Comparison of ENCODE assay signal across 18 cellular contexts in genomic region chr10:130492266-130492934, GRCh38.
DNase-seq lines count a peak whose midpoint lies in the region; ATAC-seq, FAIRE-seq and TF ChIP-seq lines count a peak whose summit lies in the region.
"Had no signal": no experiment of that assay in that cellular context is flagged by ENCODE, and none has a peak within 500 bp of the region (broad histone marks: within the 10 kb centered on the region; RNA-seq: fewer than 3 reads in every experiment).

No MANE protein-coding gene starts in this region.

- no peak overlapping the region for H3K4me3 Mint-ChIP-seq in astrocyte (ENCODE audit: unreplicated experiment)
- H3K4me3 Mint-ChIP-seq: B cell; CD4-positive, alpha-beta T cell had no signal

- no peak for ATAC-seq in GM21526 (IDR thresholded peaks at IDR 0.05; ENCODE audit: low FRiP score, unreplicated experiment)

- H2BK120ac ChIP-seq in mesendoderm (ENCODE audit: low read depth, low read length), result no peak overlapping the region

- H3K4me3 ChIP-seq in Peyer's patch (no peak overlapping the region), astrocyte (ENCODE audit: insufficient read depth, low read depth, low read length) (no peak overlapping the region), mesendoderm (ENCODE audit: low read length) (no peak overlapping the region)
- H3K4me3 ChIP-seq: GM23248, SK-N-MC had no signal

- no peak overlapping the region for H2AFZ ChIP-seq in astrocyte (ENCODE audit: low read depth, low read length)
- H2AFZ ChIP-seq: GM23248 had no signal

- no peak overlapping the region for H3K23ac ChIP-seq in mesendoderm (ENCODE audit: low read length)

- H3K36me3 Mint-ChIP-seq in astrocyte (ENCODE audit: low read depth, unreplicated experiment), result no peaks in the 10 kb centered on the region

- no peaks in the 10 kb centered on the region for H3K36me3 ChIP-seq in Peyer's patch
- no peaks in the 10 kb centered on the region for H3K36me3 ChIP-seq in astrocyte (ENCODE audit: insufficient read depth, low read length)
- H3K36me3 ChIP-seq in mesendoderm (ENCODE audit: control insufficient read depth, insufficient read depth, low read length), result no peaks in the 10 kb centered on the region

- H3K4me2 ChIP-seq in astrocyte (ENCODE audit: low read length), result no peak overlapping the region
- H3K4me2 ChIP-seq in mesendoderm (ENCODE audit: low read length), result no peak overlapping the region

- no peak overlapping the region for H3K56ac ChIP-seq in mesendoderm (ENCODE audit: low read length)

- H2BK5ac ChIP-seq in mesendoderm (ENCODE audit: low read length), result no peak overlapping the region

- H3K18ac ChIP-seq in mesendoderm (ENCODE audit: low read length), result no peak overlapping the region

- H4K8ac ChIP-seq in mesendoderm (ENCODE audit: low read depth, low read length), result no peak overlapping the region

- no peaks in the 10 kb centered on the region for H3K4me1 Mint-ChIP-seq in astrocyte (ENCODE audit: low read depth, unreplicated experiment)
- H3K4me1 Mint-ChIP-seq: B cell had no signal

- no peaks in the 10 kb centered on the region for H3K4me1 ChIP-seq in Peyer's patch
- no peaks in the 10 kb centered on the region for H3K4me1 ChIP-seq in astrocyte (ENCODE audit: insufficient read depth, low read length)
- H3K4me1 ChIP-seq in mesendoderm (ENCODE audit: control insufficient read depth, low read depth, low read length), result peaks cover 5% of the 10 kb centered on the region

- H3K79me1 ChIP-seq in mesendoderm (ENCODE audit: low read length), result no peaks in the 10 kb centered on the region

- H3K79me2 ChIP-seq in astrocyte (ENCODE audit: insufficient read depth, low read length), result no peaks in the 10 kb centered on the region
- H3K79me2 ChIP-seq in mesendoderm (ENCODE audit: control insufficient read depth, insufficient read depth, low read length), result no peaks in the 10 kb centered on the region

- H3K9ac ChIP-seq in astrocyte (ENCODE audit: low read length), result no peak overlapping the region
- H3K9ac ChIP-seq in mesendoderm (ENCODE audit: low read length), result no peak overlapping the region
- H3K9ac ChIP-seq: GM23248 had no signal

- TF ChIP-seq CTCF in Peyer's patch (IDR thresholded peaks at IDR 0.05) (no peak), astrocyte (IDR thresholded peaks at IDR 0.05; ENCODE audit: insufficient read depth, low read depth, low read length) (no peak)

- peak overlapping the region; percentile 8 for H3K4ac ChIP-seq in mesendoderm (ENCODE audit: low read depth, low read length)

- H3K27ac ChIP-seq in Peyer's patch, result no peak overlapping the region
- no peak overlapping the region for H3K27ac ChIP-seq in astrocyte (ENCODE audit: low read depth, low read length)
- no peak overlapping the region for H3K27ac ChIP-seq in mesendoderm (ENCODE audit: low read depth, low read length)
- H3K27ac ChIP-seq: GM23248, SK-N-MC had no signal

- H3K9me3 ChIP-seq in Peyer's patch (no peaks in the 10 kb centered on the region), astrocyte (ENCODE audit: insufficient read depth, low read depth, low read length) (peaks cover 24% of the 10 kb centered on the region)

- H3K27me3 Mint-ChIP-seq in astrocyte (ENCODE audit: low read depth, unreplicated experiment), result no peaks in the 10 kb centered on the region
- H3K27me3 Mint-ChIP-seq: B cell had no signal

- no peaks in the 10 kb centered on the region for H4K20me1 ChIP-seq in astrocyte (ENCODE audit: insufficient read depth, low read length)

- H2AK5ac ChIP-seq in mesendoderm (ENCODE audit: low read length), result no peak overlapping the region

- peak overlapping the region; percentile 26 for H3K27ac Mint-ChIP-seq in astrocyte (ENCODE audit: unreplicated experiment)
- H3K27ac Mint-ChIP-seq: B cell; CD4-positive, alpha-beta T cell had no signal

- intact Hi-C loops in posterior vena cava (cut with DNase I), result no loop called here

- H4K5ac ChIP-seq in mesendoderm (ENCODE audit: low read length), result no peak overlapping the region

- no peak for TF ChIP-seq POLR2A in Peyer's patch (IDR thresholded peaks at IDR 0.05)

- no peaks in the 10 kb centered on the region for H3K27me3 ChIP-seq in Peyer's patch
- no peaks in the 10 kb centered on the region for H3K27me3 ChIP-seq in astrocyte (ENCODE audit: insufficient read depth, low read length)
- no peaks in the 10 kb centered on the region for H3K27me3 ChIP-seq in mesendoderm (ENCODE audit: insufficient read depth, low read length, poor library complexity)

- no CpG with 5 or more reads among the region's 3 CpGs for WGBS in mesendoderm (ENCODE audit: extremely low coverage, insufficient coverage, low lambda C conversion rate)

- no peak for FAIRE-seq in astrocyte (lab: Jason Lieb, UNC)

- H3K9me3 Mint-ChIP-seq in astrocyte (ENCODE audit: unreplicated experiment), result peaks cover 20% of the 10 kb centered on the region

- DNase-seq in Peyer's patch (peak in 2 of 3 donors; percentile 24 to 25), astrocyte (ENCODE audit: low read depth) (no peak), mesendoderm (no peak), posterior vena cava (ENCODE audit: low spot score) (peak; percentile 52), COLO829 (ENCODE audit: low spot score) (no peak), DMS53 (lab: John Stamatoyannopoulos, UW) (no peak), iPS-NIHi11 (ENCODE audit: low spot score) (no peak)
- DNase-seq: Calu3, GM23248, KBM-7, NCI-H1417 treated with DMSO at 0.1 percent for 48 hours, NCI-H1930, NCI-H446, NCI-H69 had no signal

- no peak overlapping the region for H2BK15ac ChIP-seq in mesendoderm (replicated peaks; ENCODE audit: low read depth)

Comparison
In these comparisons a context has a peak if more than half of its experiments do, and no peak if none do; other contexts are left out.
1. DNase-seq: peak in Peyer's patch (2 of 3) and posterior vena cava (single experiment); none in astrocyte (single experiment), mesendoderm (single experiment), COLO829 (single experiment), DMS53 (single experiment) and iPS-NIHi11 (single experiment).